ENCODE assay signal across 1 cellular context in the genomic region with DNA sequence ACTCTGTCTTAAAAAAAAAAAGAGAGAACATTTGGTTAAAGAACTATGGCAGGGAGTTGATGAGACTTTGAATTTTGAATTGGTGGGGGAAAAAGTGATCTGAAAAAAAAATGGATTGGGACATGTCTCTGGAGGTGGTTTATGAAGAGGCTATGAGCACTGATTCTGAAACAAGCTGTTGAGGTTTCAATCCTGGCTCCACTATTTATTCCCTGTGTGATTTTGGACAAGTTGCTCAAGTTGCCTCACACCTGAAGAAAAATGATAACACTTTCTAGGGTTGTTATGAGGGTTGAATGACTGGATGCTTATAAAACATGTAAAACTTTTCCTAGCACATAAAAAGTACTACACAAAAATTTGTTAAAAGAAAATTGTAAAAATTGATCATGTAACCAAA.
TF ChIP-seq lines count a peak whose summit lies in the region.

No MANE protein-coding gene starts in this region.

TF ChIP-seq in HCT116, 20 proteins besides CTCF, POLR2A, EP300 and RAD21 (continued from another document):
- TF ChIP-seq, protein P1, sequence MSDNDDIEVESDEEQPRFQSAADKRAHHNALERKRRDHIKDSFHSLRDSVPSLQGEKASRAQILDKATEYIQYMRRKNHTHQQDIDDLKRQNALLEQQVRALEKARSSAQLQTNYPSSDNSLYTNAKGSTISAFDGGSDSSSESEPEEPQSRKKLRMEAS (IDR thresholded peaks at IDR 0.05): no peak
- TF ChIP-seq CBX3 (IDR thresholded peaks at IDR 0.05; ENCODE audit: low read depth) (no peak), SIN3A (IDR thresholded peaks at IDR 0.05; ENCODE audit: low read depth) (no peak), EGR1 (IDR thresholded peaks at IDR 0.05; ENCODE audit: low read depth) (no peak), POLR2AphosphoS5 (IDR thresholded peaks at IDR 0.05; ENCODE audit: low read depth, low read length) (no peak)
